Comparison of ENCODE assay signal across 1 cellular context in the genomic region with DNA sequence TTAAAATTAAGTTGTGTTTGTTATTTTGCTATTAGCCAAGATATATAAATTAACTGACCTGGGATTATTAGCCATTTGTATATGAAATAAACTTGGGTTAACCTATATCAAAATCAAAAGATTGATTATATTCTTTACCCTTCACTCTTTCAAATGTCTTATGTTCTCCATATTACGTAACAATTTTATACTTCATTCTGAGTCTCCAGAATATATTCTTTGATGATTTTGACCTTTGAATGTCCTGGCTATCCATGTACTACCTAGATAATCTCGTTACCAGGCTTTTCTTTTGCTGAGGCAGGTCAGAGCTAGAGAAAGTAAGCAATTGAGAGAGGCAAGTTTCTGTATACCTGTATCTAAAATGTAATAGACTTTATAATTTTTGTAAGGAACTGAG.
TF ChIP-seq lines count a peak whose summit lies in the region.

No MANE protein-coding gene starts in this region.

TF ChIP-seq in H1, 55 proteins besides CTCF, POLR2A, EP300 and RAD21 (continued from another document):
- TF ChIP-seq USF2 (IDR thresholded peaks at IDR 0.05; ENCODE audit: low read length) (no peak), CEBPB (IDR thresholded peaks at IDR 0.05; ENCODE audit: low read depth, low read length) (0 out of 2 replicates have a peak, but pooled peaks have one; percentile 17), CREB1 (IDR thresholded peaks at IDR 0.05) (no peak)
